1 cellular context compared by ENCODE assay signal in the genomic region with DNA sequence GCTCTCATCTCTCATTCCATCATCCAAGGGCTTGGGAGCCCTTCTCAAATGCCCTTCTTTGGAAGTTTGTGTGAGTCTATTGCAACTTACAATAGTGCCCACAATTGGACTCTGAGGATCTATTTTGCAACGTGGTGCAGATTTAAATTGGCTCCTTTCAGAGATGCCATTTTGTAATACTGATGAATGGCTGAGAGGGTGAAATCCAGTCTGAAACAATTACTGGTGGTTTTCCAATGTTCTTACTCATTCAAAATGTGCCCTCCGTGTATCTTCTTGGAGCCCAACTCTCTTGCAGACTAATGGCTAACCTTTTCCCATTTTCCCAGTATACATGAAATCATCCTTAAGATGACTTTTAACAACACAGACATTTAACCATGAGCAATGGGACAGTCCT.
TF ChIP-seq lines count a peak whose summit lies in the region.

No MANE protein-coding gene starts in this region.

TF ChIP-seq in GM23338, 12 proteins besides CTCF, POLR2A, EP300 and RAD21 (continued from another document):
- TF ChIP-seq EZH2 (IDR thresholded peaks at IDR 0.05; ENCODE audit: low read depth, unreplicated experiment) (no peak), CREB1 (CRISPR knock-in tag; IDR thresholded peaks at IDR 0.05; ENCODE audit: low read depth) (no peak), POLR2AphosphoS5 (IDR thresholded peaks at IDR 0.05; ENCODE audit: low read depth) (no peak), STAT1 (IDR thresholded peaks at IDR 0.05; ENCODE audit: unreplicated experiment) (no peak), NANOG (IDR thresholded peaks at IDR 0.05; ENCODE audit: borderline replicate concordance) (no peak), ZNF331 (CRISPR knock-in tag; IDR thresholded peaks at IDR 0.05; ENCODE audit: low read depth) (no peak), ZNF114 (CRISPR knock-in tag; IDR thresholded peaks at IDR 0.05) (no peak), JUNB (IDR thresholded peaks at IDR 0.05; ENCODE audit: unreplicated experiment) (no peak)
- TF ChIP-seq, protein P1, sequence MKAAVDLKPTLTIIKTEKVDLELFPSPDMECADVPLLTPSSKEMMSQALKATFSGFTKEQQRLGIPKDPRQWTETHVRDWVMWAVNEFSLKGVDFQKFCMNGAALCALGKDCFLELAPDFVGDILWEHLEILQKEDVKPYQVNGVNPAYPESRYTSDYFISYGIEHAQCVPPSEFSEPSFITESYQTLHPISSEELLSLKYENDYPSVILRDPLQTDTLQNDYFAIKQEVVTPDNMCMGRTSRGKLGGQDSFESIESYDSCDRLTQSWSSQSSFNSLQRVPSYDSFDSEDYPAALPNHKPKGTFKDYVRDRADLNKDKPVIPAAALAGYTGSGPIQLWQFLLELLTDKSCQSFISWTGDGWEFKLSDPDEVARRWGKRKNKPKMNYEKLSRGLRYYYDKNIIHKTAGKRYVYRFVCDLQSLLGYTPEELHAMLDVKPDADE (IDR thresholded peaks at IDR 0.05), result no peak
- TF ChIP-seq, protein P2, sequence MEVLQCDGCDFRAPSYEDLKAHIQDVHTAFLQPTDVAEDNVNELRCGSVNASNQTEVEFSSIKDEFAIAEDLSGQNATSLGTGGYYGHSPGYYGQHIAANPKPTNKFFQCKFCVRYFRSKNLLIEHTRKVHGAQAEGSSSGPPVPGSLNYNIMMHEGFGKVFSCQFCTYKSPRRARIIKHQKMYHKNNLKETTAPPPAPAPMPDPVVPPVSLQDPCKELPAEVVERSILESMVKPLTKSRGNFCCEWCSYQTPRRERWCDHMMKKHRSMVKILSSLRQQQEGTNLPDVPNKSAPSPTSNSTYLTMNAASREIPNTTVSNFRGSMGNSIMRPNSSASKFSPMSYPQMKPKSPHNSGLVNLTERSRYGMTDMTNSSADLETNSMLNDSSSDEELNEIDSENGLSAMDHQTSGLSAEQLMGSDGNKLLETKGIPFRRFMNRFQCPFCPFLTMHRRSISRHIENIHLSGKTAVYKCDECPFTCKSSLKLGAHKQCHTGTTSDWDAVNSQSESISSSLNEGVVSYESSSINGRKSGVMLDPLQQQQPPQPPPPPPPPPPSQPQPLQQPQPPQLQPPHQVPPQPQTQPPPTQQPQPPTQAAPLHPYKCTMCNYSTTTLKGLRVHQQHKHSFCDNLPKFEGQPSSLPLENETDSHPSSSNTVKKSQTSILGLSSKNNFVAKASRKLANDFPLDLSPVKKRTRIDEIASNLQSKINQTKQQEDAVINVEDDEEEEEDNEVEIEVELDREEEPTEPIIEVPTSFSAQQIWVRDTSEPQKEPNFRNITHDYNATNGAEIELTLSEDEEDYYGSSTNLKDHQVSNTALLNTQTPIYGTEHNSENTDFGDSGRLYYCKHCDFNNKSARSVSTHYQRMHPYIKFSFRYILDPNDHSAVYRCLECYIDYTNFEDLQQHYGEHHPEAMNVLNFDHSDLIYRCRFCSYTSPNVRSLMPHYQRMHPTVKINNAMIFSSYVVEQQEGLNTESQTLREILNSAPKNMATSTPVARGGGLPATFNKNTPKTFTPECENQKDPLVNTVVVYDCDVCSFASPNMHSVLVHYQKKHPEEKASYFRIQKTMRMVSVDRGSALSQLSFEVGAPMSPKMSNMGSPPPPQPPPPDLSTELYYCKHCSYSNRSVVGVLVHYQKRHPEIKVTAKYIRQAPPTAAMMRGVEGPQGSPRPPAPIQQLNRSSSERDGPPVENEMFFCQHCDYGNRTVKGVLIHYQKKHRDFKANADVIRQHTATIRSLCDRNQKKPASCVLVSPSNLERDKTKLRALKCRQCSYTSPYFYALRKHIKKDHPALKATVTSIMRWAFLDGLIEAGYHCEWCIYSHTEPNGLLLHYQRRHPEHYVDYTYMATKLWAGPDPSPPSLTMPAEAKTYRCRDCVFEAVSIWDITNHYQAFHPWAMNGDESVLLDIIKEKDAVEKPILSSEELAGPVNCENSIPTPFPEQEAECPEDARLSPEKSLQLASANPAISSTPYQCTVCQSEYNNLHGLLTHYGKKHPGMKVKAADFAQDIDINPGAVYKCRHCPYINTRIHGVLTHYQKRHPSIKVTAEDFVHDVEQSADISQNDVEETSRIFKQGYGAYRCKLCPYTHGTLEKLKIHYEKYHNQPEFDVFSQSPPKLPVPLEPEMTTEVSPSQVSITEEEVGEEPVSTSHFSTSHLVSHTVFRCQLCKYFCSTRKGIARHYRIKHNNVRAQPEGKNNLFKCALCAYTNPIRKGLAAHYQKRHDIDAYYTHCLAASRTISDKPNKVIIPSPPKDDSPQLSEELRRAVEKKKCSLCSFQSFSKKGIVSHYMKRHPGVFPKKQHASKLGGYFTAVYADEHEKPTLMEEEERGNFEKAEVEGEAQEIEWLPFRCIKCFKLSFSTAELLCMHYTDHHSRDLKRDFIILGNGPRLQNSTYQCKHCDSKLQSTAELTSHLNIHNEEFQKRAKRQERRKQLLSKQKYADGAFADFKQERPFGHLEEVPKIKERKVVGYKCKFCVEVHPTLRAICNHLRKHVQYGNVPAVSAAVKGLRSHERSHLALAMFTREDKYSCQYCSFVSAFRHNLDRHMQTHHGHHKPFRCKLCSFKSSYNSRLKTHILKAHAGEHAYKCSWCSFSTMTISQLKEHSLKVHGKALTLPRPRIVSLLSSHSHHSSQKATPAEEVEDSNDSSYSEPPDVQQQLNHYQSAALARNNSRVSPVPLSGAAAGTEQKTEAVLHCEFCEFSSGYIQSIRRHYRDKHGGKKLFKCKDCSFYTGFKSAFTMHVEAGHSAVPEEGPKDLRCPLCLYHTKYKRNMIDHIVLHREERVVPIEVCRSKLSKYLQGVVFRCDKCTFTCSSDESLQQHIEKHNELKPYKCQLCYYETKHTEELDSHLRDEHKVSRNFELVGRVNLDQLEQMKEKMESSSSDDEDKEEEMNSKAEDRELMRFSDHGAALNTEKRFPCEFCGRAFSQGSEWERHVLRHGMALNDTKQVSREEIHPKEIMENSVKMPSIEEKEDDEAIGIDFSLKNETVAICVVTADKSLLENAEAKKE (CRISPR knock-in tag; IDR thresholded peaks at IDR 0.05), result no peak
